In genomic region chr1:19294638-19295037, GRCh38 we compare ENCODE assay signal across 1 cellular context.
TF ChIP-seq lines count a peak whose summit lies in the region.

No MANE protein-coding gene starts in this region.

TF ChIP-seq in HepG2, 621 proteins besides CTCF, POLR2A, EP300 and RAD21:
- no peak for TF ChIP-seq ZNF598 (CRISPR knock-in tag; IDR thresholded peaks at IDR 0.05; ENCODE audit: borderline replicate concordance)
- peak; percentile 98; the same call in 1 of the 2 replicates for TF ChIP-seq ZNF616 (CRISPR knock-in tag; IDR thresholded peaks at IDR 0.05; ENCODE audit: low read depth)
- peak; percentile 40; the same call in 1 of the 2 replicates for TF ChIP-seq CEBPB (IDR thresholded peaks at IDR 0.05; ENCODE audit: borderline replicate concordance, low read depth, low read length)
